1 cellular context compared by ENCODE assay signal in genomic region chr5:5141625-5142527, GRCh38.
TF ChIP-seq lines count a peak whose summit lies in the region.

No MANE protein-coding gene starts in this region.

TF ChIP-seq in GM23338, 12 proteins besides CTCF, POLR2A, EP300 and RAD21 (continued from another document):
- no peak for TF ChIP-seq CREB1 (CRISPR knock-in tag; IDR thresholded peaks at IDR 0.05; ENCODE audit: low read depth)
TF ChIP-seq in GM23338: peak in this region for 0.
